Comparison of ENCODE assay signal across 8 cellular contexts in genomic region chr2:84970956-84971798, GRCh38. TPM values are rescaled to one million over a fixed set of nuclear protein-coding genes. Genes with fewer than 3 reads are reported as not detected.
DNase-seq lines count a peak whose midpoint lies in the region; ATAC-seq and TF ChIP-seq lines count a peak whose summit lies in the region.

Gene KCMF1, plus strand, starts transcription at chr2:84971161. Its CDS starts 291 bp downstream, at chr2:84971452.

- H3K4me2 ChIP-seq in mammary epithelial cell (ENCODE audit: insufficient read depth, low read depth, low read length), result peak within 1 kb of the TSS; percentile 75

- CTCF ChIA-PET in HEK293T (lab: Yijun Ruan, JAX), result interaction anchor here (1.1 kb wide), 1 partner anchor 45 kb away, joined by 3 read pairs; no protein-coding TSS in a partner anchor
- CTCF ChIA-PET in activated B cell treated with CpG ODN at 0.5 μM for 24 hours (lab: Charles Lee), result interaction anchor here (0.9 to 2.9 kb wide), 6 partner anchors 25 to 48 kb away, joined by 3 to 19 read pairs (median 4); no protein-coding TSS in a partner anchor
- CTCF ChIA-PET in mammary epithelial cell (lab: Charles Lee; ENCODE audit: low non-redundant PET), result interaction anchor here (0.6 kb wide), 1 partner anchor 34 kb away, joined by 4 read pairs; no protein-coding TSS in a partner anchor

- TF ChIP-seq CTCF in GM13977 (IDR thresholded peaks at IDR 0.05; ENCODE audit: extremely low read depth, insufficient read depth, missing control alignments) (no peak), activated B cell treated with CpG ODN at 0.5 μM for 24 hours (IDR thresholded peaks at IDR 0.05) (no peak), mammary epithelial cell (conservative IDR thresholded peaks at IDR 0.05 in 1 of 2, IDR thresholded peaks at IDR 0.05 in 1 of 2; ENCODE audit: extremely low read depth in 1 of 2, insufficient read depth in 1 of 2, low read depth in 1 of 2, low read length in 2 of 2) (no peak)

- peak within 1 kb of the TSS; percentile 98 for H3K27ac Mint-ChIP-seq in activated B cell treated with CpG ODN at 0.5 μM for 24 hours

- peaks cover 1% of the 10 kb centered on the region for H3K36me3 ChIP-seq in mammary epithelial cell (ENCODE audit: insufficient read depth, low read length)

- peak; percentile 56 for ATAC-seq in activated B cell treated with CpG ODN at 0.5 μM for 24 hours (ENCODE audit: low read depth)

- DNase-seq in GM13977 (ENCODE audit: low spot score) (peak; percentile 93), HEK293T (ENCODE audit: extremely low spot score) (peak; percentile 77), NCI-H1092 (lab: John Stamatoyannopoulos, UW) (peak; percentile 20), activated B cell treated with CpG ODN at 0.5 μM for 24 hours (peak; percentile 77), mammary epithelial cell (peak; percentile 77), iPS-NIHi7 (ENCODE audit: extremely low spot score) (peak; percentile 86), KG1 (lab: John Stamatoyannopoulos, UW) (no peak)

- H3K4me3 Mint-ChIP-seq in activated B cell treated with CpG ODN at 0.5 μM for 24 hours, result peak within 1 kb of the TSS; percentile 97

- peak within 1 kb of the TSS; percentile 76 to 94 (median 81) for H3K4me3 ChIP-seq in mammary epithelial cell (replicated peaks in 1 of 3; ENCODE audit: insufficient read depth in 1 of 3, low read depth in 2 of 3, low read length in 3 of 3)
- peak within 1 kb of the TSS; percentile 74 to 96 (median 86) for H3K4me3 ChIP-seq in skin epidermis

- in situ Hi-C loops in GM13977 (cut with MboI; ENCODE audit: low pct_unique_long_range_greater_than_20kb, low sequenced_read_pairs, unreplicated experiment), result no loop called here
- in situ Hi-C loops in mammary epithelial cell (cut with MboI; ENCODE audit: low sequenced_read_pairs in 2 of 2), result no loop called here

- H3K4me1 ChIP-seq in mammary epithelial cell (ENCODE audit: insufficient read depth, low read length), result peaks cover 4% of the 10 kb centered on the region

- H3K9me3 ChIP-seq in mammary epithelial cell (replicated peaks; ENCODE audit: insufficient read depth, low read length), result no peaks in the 10 kb centered on the region

- H3K27me3 Mint-ChIP-seq in activated B cell treated with CpG ODN at 0.5 μM for 24 hours, result no peaks in the 10 kb centered on the region

- H3K9me3 Mint-ChIP-seq in activated B cell treated with CpG ODN at 0.5 μM for 24 hours, result no peaks in the 10 kb centered on the region

- H3K9ac ChIP-seq in mammary epithelial cell (ENCODE audit: insufficient read depth, low read length), result peak within 1 kb of the TSS; percentile 96

- H3K27me3 ChIP-seq in mammary epithelial cell (ENCODE audit: insufficient read depth, low read length), result no peaks in the 10 kb centered on the region

- peaks cover 27% of the 10 kb centered on the region for H3K36me3 Mint-ChIP-seq in activated B cell treated with CpG ODN at 0.5 μM for 24 hours (ENCODE audit: low read depth)

- H2AFZ ChIP-seq in mammary epithelial cell (ENCODE audit: low read depth, low read length), result peak within 1 kb of the TSS; percentile 58

- peaks cover 57% of the 10 kb centered on the region for H3K4me1 Mint-ChIP-seq in activated B cell treated with CpG ODN at 0.5 μM for 24 hours

- H3K27ac ChIP-seq in mammary epithelial cell (ENCODE audit: insufficient read depth, low read depth, low read length), result peak within 1 kb of the TSS; percentile 93
- peak within 1 kb of the TSS; percentile 90 to 100 (median 99) for H3K27ac ChIP-seq in skin epidermis

- WGBS in mammary epithelial cell (ENCODE audit: low coverage, missing lambda C conversion rate), result no CpG with 5 or more reads among the region's 125 CpGs

- peaks cover 92% of the 10 kb centered on the region for H3K79me2 ChIP-seq in mammary epithelial cell (ENCODE audit: insufficient read depth, low read length)

- dilution Hi-C loops in mammary epithelial cell (cut with HindIII; ENCODE audit: low sequenced_read_pairs), result no loop called here

- BruUV-seq in mammary epithelial cell (replicated peaks; lab: Mats Ljungman, UMichigan), result no TSS peak

- intact Hi-C loops in activated B cell treated with CpG ODN at 0.5 μM for 24 hours (cut with micrococcal nuclease) (loop anchor here (1.0 to 2.0 kb wide), 3 partner anchors 32 to 66 kb away; partner anchors contain the start of gene TMSB10), mammary epithelial cell (cut with micrococcal nuclease) (loop anchor here (1.0 kb wide), 3 partner anchors 25 to 44 kb away; no protein-coding TSS in a partner anchor)

- H4K20me1 ChIP-seq in mammary epithelial cell (ENCODE audit: insufficient read depth, low read length), result peaks cover 6% of the 10 kb centered on the region

- POLR2A ChIA-PET in HEK293T (lab: Yijun Ruan, JAX) (interaction anchor here (1.0 to 2.3 kb wide), 5 partner anchors 12 to 567 kb away, joined by 3 to 11 read pairs (median 4); no protein-coding TSS in a partner anchor), activated B cell treated with CpG ODN at 0.5 μM for 24 hours (lab: Charles Lee) (interaction anchor here (0.6 to 9.2 kb wide), 17 partner anchors 11 to 568 kb away, joined by 3 to 302 read pairs (median 6); partner anchors contain the start of genes MAT2A, TGOLN2, TMSB10 and TRABD2A)

TF ChIP-seq in HEK293T, 16 proteins besides CTCF, POLR2A, EP300 and RAD21:
- TF ChIP-seq ARNT (IDR thresholded peaks at IDR 0.05) (no peak), FOXM1 (IDR thresholded peaks at IDR 0.05; ENCODE audit: borderline replicate concordance) (0 out of 2 replicates have a peak, but pooled peaks have one; percentile 22)
TF ChIP-seq in HEK293T: peak in this region for 1.

RNA-seq across cellular contexts. Expression of gene KCMF1, which starts in this region (rescaled TPM):
- total RNA-seq in activated B cell treated with CpG ODN at 0.5 μM for 24 hours (77.1 and 96.6 TPM in 2 replicates), mammary epithelial cell (10 to 100 TPM; 73.2 to 94.7 TPM)
- polyA plus RNA-seq in mammary epithelial cell, result 84.3 TPM
- polyA minus RNA-seq in mammary epithelial cell, result 59.3 TPM
